Comparison of ENCODE assay signal across 21 cellular contexts in genomic region chrX:154050113-154050495, GRCh38. TPM values are rescaled to one million over a fixed set of nuclear protein-coding genes. Genes with fewer than 3 reads are reported as not detected.
DNase-seq lines count a peak whose midpoint lies in the region; ATAC-seq and TF ChIP-seq lines count a peak whose summit lies in the region.
"Had no signal": no experiment of that assay in that cellular context is flagged by ENCODE, and none has a peak within 500 bp of the region (broad histone marks: within the 10 kb centered on the region; RNA-seq: fewer than 3 reads in every experiment).

No MANE protein-coding gene starts in this region.

- H3K4me1 ChIP-seq in esophagus muscularis mucosa = peaks cover 57 to 79% (median 76%) of the 10 kb centered on the region in 4 donors
- peaks cover 58 to 66% (median 64%) of the 10 kb centered on the region in 3 donors for H3K4me1 ChIP-seq in skeletal muscle tissue (ENCODE audit: control insufficient read depth in 3 of 3, insufficient read depth in 3 of 3, low read length in 3 of 3)

- H3K27me3 Mint-ChIP-seq in activated CD4-positive, alpha-beta memory T cell treated with anti-CD3 and anti-CD28 coated beads for 36 hours = no peaks in the 10 kb centered on the region
- H3K27me3 Mint-ChIP-seq in activated CD4-positive, alpha-beta memory T cell treated with anti-CD3 and anti-CD28 coated beads, Interleukin-2, amount 10 ng/mL, durations not matched to agents 7 days and 5 days = no peaks in the 10 kb centered on the region
- H3K27me3 Mint-ChIP-seq in T-helper 17 cell = no peaks in the 10 kb centered on the region

- H3K9me3 Mint-ChIP-seq in activated CD4-positive, alpha-beta memory T cell treated with anti-CD3 and anti-CD28 coated beads for 36 hours = no peaks in the 10 kb centered on the region
- H3K9me3 Mint-ChIP-seq in activated CD4-positive, alpha-beta memory T cell treated with anti-CD3 and anti-CD28 coated beads, Interleukin-2, amount 10 ng/mL, durations not matched to agents 7 days and 5 days = no peaks in the 10 kb centered on the region

- CTCF ChIA-PET in activated CD4-positive, alpha-beta memory T cell treated with anti-CD3 and anti-CD28 coated beads for 36 hours (lab: Charles Lee) = interaction anchor here (0.9 to 1.6 kb wide), 2 partner anchors 36 to 258 kb away, joined by 3 read pairs; no protein-coding TSS in a partner anchor
- CTCF ChIA-PET in activated CD4-positive, alpha-beta memory T cell treated with anti-CD3 and anti-CD28 coated beads, Interleukin-2, amount 10 ng/mL, durations not matched to agents 7 days and 5 days (lab: Charles Lee) = no interaction called here

- TF ChIP-seq EP300 in esophagus muscularis mucosa (IDR thresholded peaks at IDR 0.05) = no peak

- no peaks in the 10 kb centered on the region for H3K27me3 ChIP-seq in HL-60 (ENCODE audit: insufficient read depth, poor library complexity, severe bottlenecking)
- no peaks in the 10 kb centered on the region for H3K27me3 ChIP-seq in esophagus muscularis mucosa
- H3K27me3 ChIP-seq in skeletal muscle tissue (ENCODE audit: control insufficient read depth in 3 of 3, insufficient read depth in 3 of 3, low read length in 3 of 3) = no peaks in the 10 kb centered on the region
- H3K27me3 ChIP-seq: neutrophil had no signal

- POLR2A ChIA-PET in activated CD4-positive, alpha-beta memory T cell treated with anti-CD3 and anti-CD28 coated beads for 36 hours (lab: Charles Lee) = no interaction called here
- POLR2A ChIA-PET in activated CD4-positive, alpha-beta memory T cell treated with anti-CD3 and anti-CD28 coated beads, Interleukin-2, amount 10 ng/mL, durations not matched to agents 7 days and 5 days (lab: Charles Lee) = no interaction called here

- H3K27ac ChIP-seq in HL-60 (replicated peaks) (peak overlapping the region; percentile 23; the same call in 1 of the 2 replicates), esophagus muscularis mucosa (replicated peaks in 1 of 4) (peak overlapping the region in 3 of 4 donors; percentile 40 to 47 (median 43)), skeletal muscle tissue (ENCODE audit: low read depth, low read length) (peak overlapping the region; percentile 71)

- H3K36me3 ChIP-seq in esophagus muscularis mucosa (no peaks in the 10 kb centered on the region), skeletal muscle tissue (ENCODE audit: control insufficient read depth in 3 of 3, insufficient read depth in 3 of 3, low read length in 3 of 3) (no peaks in the 10 kb centered on the region)

- no peak overlapping the region for H3K4me3 ChIP-seq in HL-60 (replicated peaks; ENCODE audit: insufficient read depth, low read length)
- H3K4me3 ChIP-seq in esophagus muscularis mucosa = no peak overlapping the region
- H3K4me3 ChIP-seq in skeletal muscle tissue (ENCODE audit: low read length in 3 of 3) = no peak overlapping the region
- H3K4me3 ChIP-seq: lung had no signal

- intact Hi-C loops in activated CD4-positive, alpha-beta memory T cell treated with anti-CD3 and anti-CD28 coated beads for 36 hours (cut with micrococcal nuclease) = loop anchor here (2.0 kb wide), 1 partner anchor 31 kb away; the partner anchor contains the start of gene IRAK1
- intact Hi-C loops in esophagus muscularis mucosa (cut with DNase I) = loop anchor here (5.0 kb wide), 1 partner anchor 33 kb away; the partner anchor contains the start of gene IRAK1

- peaks cover 34% of the 10 kb centered on the region for H3K4me1 Mint-ChIP-seq in activated CD4-positive, alpha-beta memory T cell treated with anti-CD3 and anti-CD28 coated beads for 36 hours (ENCODE audit: low read depth)
- H3K4me1 Mint-ChIP-seq in activated CD4-positive, alpha-beta memory T cell treated with anti-CD3 and anti-CD28 coated beads, Interleukin-2, amount 10 ng/mL, durations not matched to agents 7 days and 5 days = peaks cover 23% of the 10 kb centered on the region
- peaks cover 34% of the 10 kb centered on the region for H3K4me1 Mint-ChIP-seq in T-helper 17 cell

- WGBS in esophagus muscularis mucosa = 77% methylated on average over 7 of the region's 7 CpGs

- ATAC-seq in T-helper 17 cell = no peak
- ATAC-seq in HG03196 (IDR thresholded peaks at IDR 0.05; ENCODE audit: unreplicated experiment) = no peak
- ATAC-seq: Right ventricle myocardium inferior had no signal

- TF ChIP-seq POLR2A in esophagus muscularis mucosa (IDR thresholded peaks at IDR 0.05; ENCODE audit: low read depth) = no peak

- no peak for DNase-seq in activated CD4-positive, alpha-beta memory T cell treated with anti-CD3 and anti-CD28 coated beads for 36 hours
- no peak for DNase-seq in activated CD4-positive, alpha-beta memory T cell treated with anti-CD3 and anti-CD28 coated beads, Interleukin-2, amount 10 ng/mL, durations not matched to agents 7 days and 5 days
- DNase-seq in HL-60 (ENCODE audit: low read depth in 1 of 2, low spot score in 1 of 2) = no peak
- DNase-seq in esophagus muscularis mucosa (ENCODE audit: extremely low spot score) = no peak
- no peak for DNase-seq in T-helper 17 cell
- DNase-seq in DMS53 (lab: John Stamatoyannopoulos, UW) = no peak
- DNase-seq: activated CD4-positive, alpha-beta T cell treated with anti-CD3 and anti-CD28 coated beads, Interleukin-2, amount 50 U/mL, for 4 hours; activated gamma-delta T cell treated with Interleukin-2 at 50 U/mL for 16 hours; COR-L47; foreskin melanocyte; GDM1; KBM-7; NCI-H1105 treated with DMSO at 0.1 percent for 48 hours; NCI-H345; NK-92 treated with Interleukin-12 subunit alpha and Interleukin-12 subunit beta, amount 100 ng/mL, for 24 hours; stimulated activated naive CD4-positive, alpha-beta T cell treated with Interleukin-2 at 50 U/mL for 16 hours had no signal

- H3K27ac Mint-ChIP-seq in activated CD4-positive, alpha-beta memory T cell treated with anti-CD3 and anti-CD28 coated beads for 36 hours = peak overlapping the region; percentile 53
- no peak overlapping the region for H3K27ac Mint-ChIP-seq in activated CD4-positive, alpha-beta memory T cell treated with anti-CD3 and anti-CD28 coated beads, Interleukin-2, amount 10 ng/mL, durations not matched to agents 7 days and 5 days
- H3K27ac Mint-ChIP-seq in T-helper 17 cell = no peak overlapping the region

- H3K9me3 ChIP-seq in esophagus muscularis mucosa (no peaks in the 10 kb centered on the region), skeletal muscle tissue (ENCODE audit: control insufficient read depth in 3 of 3, low read length in 3 of 3) (no peaks in the 10 kb centered on the region), T-helper 17 cell (ENCODE audit: control insufficient read depth, low read length, poor library complexity, severe bottlenecking) (no peaks in the 10 kb centered on the region)
- H3K9me3 ChIP-seq: neutrophil had no signal

- H3K36me3 Mint-ChIP-seq in activated CD4-positive, alpha-beta memory T cell treated with anti-CD3 and anti-CD28 coated beads for 36 hours = peaks cover 27% of the 10 kb centered on the region
- H3K36me3 Mint-ChIP-seq in activated CD4-positive, alpha-beta memory T cell treated with anti-CD3 and anti-CD28 coated beads, Interleukin-2, amount 10 ng/mL, durations not matched to agents 7 days and 5 days (ENCODE audit: low read depth) = peaks cover 46% of the 10 kb centered on the region
- no peaks in the 10 kb centered on the region for H3K36me3 Mint-ChIP-seq in T-helper 17 cell (ENCODE audit: low read depth)

- peak overlapping the region in 2 of 3 donors; percentile 5 to 50 for H3K9ac ChIP-seq in skeletal muscle tissue (ENCODE audit: low read depth in 1 of 3, low read length in 3 of 3)

- TF ChIP-seq CTCF in HL-60 (IDR thresholded peaks at IDR 0.05; ENCODE audit: insufficient read depth, low read length) = no peak
- no peak for TF ChIP-seq CTCF in esophagus muscularis mucosa (IDR thresholded peaks at IDR 0.05)

- no peak overlapping the region for H3K4me3 Mint-ChIP-seq in activated CD4-positive, alpha-beta memory T cell treated with anti-CD3 and anti-CD28 coated beads for 36 hours
- no peak overlapping the region for H3K4me3 Mint-ChIP-seq in activated CD4-positive, alpha-beta memory T cell treated with anti-CD3 and anti-CD28 coated beads, Interleukin-2, amount 10 ng/mL, durations not matched to agents 7 days and 5 days
- H3K4me3 Mint-ChIP-seq in T-helper 17 cell = no peak overlapping the region

RNA-seq across cellular contexts. Expression of gene IRAK1, which starts 30.4 kb away (rescaled TPM):
- total RNA-seq in activated CD4-positive, alpha-beta memory T cell treated with anti-CD3 and anti-CD28 coated beads for 36 hours = 100 to 1,000 TPM in 1 of 2 experiments, 10 to 100 TPM in 1; 99.6 to 106 TPM
- total RNA-seq in activated CD4-positive, alpha-beta memory T cell treated with anti-CD3 and anti-CD28 coated beads, Interleukin-2, amount 10 ng/mL, durations not matched to agents 7 days and 5 days = 100 to 1,000 TPM; 118 to 122 TPM
- total RNA-seq in esophagus muscularis mucosa (10 to 100 TPM; 50.5 to 74.9 (median 67.6) TPM), skeletal muscle tissue (11.0 TPM), T-helper 17 cell (10 to 100 TPM; 75.3 to 92.5 TPM)

RNA-seq across cellular contexts. Expression of gene MECP2, which starts 47.4 kb away (rescaled TPM):
- total RNA-seq in activated CD4-positive, alpha-beta memory T cell treated with anti-CD3 and anti-CD28 coated beads for 36 hours = 10 to 100 TPM; 50.8 to 51.0 TPM
- 10 to 100 TPM; 80.7 to 83.0 TPM for total RNA-seq in activated CD4-positive, alpha-beta memory T cell treated with anti-CD3 and anti-CD28 coated beads, Interleukin-2, amount 10 ng/mL, durations not matched to agents 7 days and 5 days
- total RNA-seq in esophagus muscularis mucosa = 10 to 100 TPM; 57.7 to 79.4 (median 64.8) TPM
- total RNA-seq in skeletal muscle tissue = 10.4 TPM
- 100 to 1,000 TPM; 148 to 160 TPM for total RNA-seq in T-helper 17 cell
